ENCODE assay signal across 13 cellular contexts in the genomic region with DNA sequence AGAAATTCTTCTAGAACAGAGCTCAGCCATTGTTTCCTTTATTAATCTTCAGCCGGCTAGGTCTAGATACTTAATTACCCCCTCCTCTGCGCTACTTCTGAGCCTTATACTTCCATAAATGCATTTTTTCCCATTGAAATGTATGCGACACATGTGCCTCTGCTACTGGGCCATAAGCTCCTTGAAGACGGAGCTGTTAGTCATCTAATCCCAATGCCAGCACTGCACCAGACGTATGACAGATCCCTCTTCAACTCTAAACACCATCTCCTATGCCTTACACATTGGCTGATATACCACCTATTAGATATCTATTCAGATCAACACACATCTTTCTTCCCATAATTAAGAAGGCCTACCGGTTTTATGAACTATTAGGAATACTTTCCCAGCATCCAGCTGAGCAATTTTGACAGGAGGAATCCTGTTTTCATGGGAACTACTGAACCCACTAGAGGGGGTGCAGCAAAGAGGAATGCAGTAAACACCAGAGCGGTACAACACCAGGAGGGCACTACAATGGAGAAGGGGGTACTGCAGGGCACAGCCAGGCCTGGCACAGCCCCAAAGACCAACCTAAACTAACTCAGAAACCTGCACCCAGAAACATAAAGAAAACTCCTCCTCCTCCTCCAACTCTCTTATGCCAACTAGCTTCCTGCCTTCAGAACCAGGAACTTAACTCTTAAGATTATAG. TPM values are rescaled to one million over a fixed set of nuclear protein-coding genes. Genes with fewer than 3 reads are reported as not detected.
DNase-seq lines count a peak whose midpoint lies in the region; ATAC-seq, FAIRE-seq and TF ChIP-seq lines count a peak whose summit lies in the region.
"Had no signal": no experiment of that assay in that cellular context is flagged by ENCODE, and none has a peak within 500 bp of the region (broad histone marks: within the 10 kb centered on the region; RNA-seq: fewer than 3 reads in every experiment).

No MANE protein-coding gene starts in this region.

- no peak for DNase-seq in left ventricle myocardium superior
- no peak for DNase-seq in right atrium auricular region (ENCODE audit: low spot score)
- peak; percentile 53 for DNase-seq in WERI-Rb-1
- DNase-seq in iris pigment epithelial cell (ENCODE audit: low read depth): peak; percentile 75
- no peak for DNase-seq in glomerular visceral epithelial cell (ENCODE audit: extremely low spot score)
- DNase-seq in HTR-8/SVneo (ENCODE audit: insufficient read length, low spot score): no peak
- DNase-seq: COR-L47, islet precursor cell, KBM-7, NCI-H446 treated with DMSO at 0.1 percent for 48 hours, psoas muscle had no signal

- H3K4me3 ChIP-seq in right atrium auricular region: no peak overlapping the region
- no peak overlapping the region for H3K4me3 ChIP-seq in WERI-Rb-1 (ENCODE audit: low read depth, low read length)
- H3K4me3 ChIP-seq: psoas muscle had no signal

- H3K27me3 ChIP-seq in right atrium auricular region: no peaks in the 10 kb centered on the region
- no peaks in the 10 kb centered on the region for H3K27me3 ChIP-seq in WERI-Rb-1 (ENCODE audit: insufficient read depth, low read depth, severe bottlenecking)

- ATAC-seq in left ventricle myocardium superior: peak; percentile 19
- ATAC-seq in HG02610 (IDR thresholded peaks at IDR 0.05; ENCODE audit: unreplicated experiment): no peak
- ATAC-seq in HG03460 (IDR thresholded peaks at IDR 0.05; ENCODE audit: unreplicated experiment): no peak

- H3K4me1 ChIP-seq in right atrium auricular region: peaks cover 0 to 67% of the 10 kb centered on the region in 2 donors

- TF ChIP-seq CTCF in right atrium auricular region (IDR thresholded peaks at IDR 0.05) (no peak), WERI-Rb-1 (IDR thresholded peaks at IDR 0.05; ENCODE audit: low read depth, low read length) (no peak)

- H3K27ac ChIP-seq in right atrium auricular region (no peak overlapping the region), WERI-Rb-1 (no peak overlapping the region)
- H3K27ac ChIP-seq: psoas muscle had no signal

- H3K36me3 ChIP-seq in right atrium auricular region (no peaks in the 10 kb centered on the region), WERI-Rb-1 (peaks cover 11% of the 10 kb centered on the region)

- no peaks in the 10 kb centered on the region for H3K9me3 ChIP-seq in right atrium auricular region
- no peaks in the 10 kb centered on the region for H3K9me3 ChIP-seq in WERI-Rb-1 (ENCODE audit: severe bottlenecking)
- H3K9me3 ChIP-seq: psoas muscle had no signal

- intact Hi-C loops in left ventricle myocardium superior (cut with micrococcal nuclease): no loop called here

- FAIRE-seq in HTR-8/SVneo (lab: Jason Lieb, UNC): no peak

RNA-seq across cellular contexts. Expression of a gene that starts 18.8 kb away (rescaled TPM):
- total RNA-seq in left ventricle myocardium superior: 71.7 TPM
- 10 to 100 TPM; 55.8 to 63.2 TPM for total RNA-seq in right atrium auricular region

Comparison
In these comparisons a context has a peak if more than half of its experiments do, and no peak if none do; other contexts are left out.
1. DNase-seq: peak in WERI-Rb-1 (single experiment) and iris pigment epithelial cell (single experiment); none in left ventricle myocardium superior (single experiment), right atrium auricular region (single experiment), glomerular visceral epithelial cell (single experiment) and HTR-8/SVneo (single experiment).